Comparison of ENCODE assay signal across 16 cellular contexts in genomic region chr1:9179450-9179849, GRCh38. TPM values are rescaled to one million over a fixed set of nuclear protein-coding genes. Genes with fewer than 3 reads are reported as not detected.
DNase-seq lines count a peak whose midpoint lies in the region; ATAC-seq, FAIRE-seq and TF ChIP-seq lines count a peak whose summit lies in the region.
"Had no signal": no experiment of that assay in that cellular context is flagged by ENCODE, and none has a peak within 500 bp of the region (broad histone marks: within the 10 kb centered on the region; RNA-seq: fewer than 3 reads in every experiment).

No MANE protein-coding gene starts in this region.

- H3K27ac ChIP-seq in HepG2 (ENCODE audit: extremely low read length, insufficient read depth, low read length) (no peak overlapping the region), right lobe of liver (no peak overlapping the region), left lung (peak overlapping the region; percentile 65 to 86)
- H3K27ac ChIP-seq: PC-9 had no signal

- in situ Hi-C loops in HepG2 (cut with HindIII; ENCODE audit: extremely low pct_ligation_motif_present, low pct_unique_long_range_greater_than_20kb) (no loop called here), ACHN (cut with HindIII; ENCODE audit: low pct_ligation_motif_present, low pct_unique_long_range_greater_than_20kb, low sequenced_read_pairs) (no loop called here)

- peak overlapping the region; percentile 88 to 94 (median 92); a peak in 5 of 6 replicates for H3K4me3 ChIP-seq in HepG2 (replicated peaks in 1 of 3; ENCODE audit: insufficient read depth in 1 of 3, low read depth in 2 of 3, low read length in 3 of 3)
- no peak overlapping the region for H3K4me3 ChIP-seq in right lobe of liver
- peak overlapping the region; percentile 81; the same call in 1 of the 2 replicates for H3K4me3 ChIP-seq in WI38 (ENCODE audit: low read depth, low read length)
- H3K4me3 ChIP-seq in left lung, result no peak overlapping the region
- H3K4me3 ChIP-seq: PC-9 had no signal

- peaks cover 6 to 13% (median 8%) of the 10 kb centered on the region in 4 donors for H3K4me1 Mint-ChIP-seq in naive thymus-derived CD8-positive, alpha-beta T cell

- no peaks in the 10 kb centered on the region for H3K9me3 Mint-ChIP-seq in naive thymus-derived CD8-positive, alpha-beta T cell
- H3K9me3 Mint-ChIP-seq: activated naive CD8-positive, alpha-beta T cell treated with anti-CD3 and anti-CD28 coated beads for 36 hours; activated T-cell treated with anti-CD3 and anti-CD28 coated beads, Interleukin-2, amount 50 U/mL, for 24 hours had no signal

- peaks cover 13 to 26% of the 10 kb centered on the region in 2 experiments for H3K36me3 ChIP-seq in HepG2 (replicated peaks in 1 of 2; ENCODE audit: control insufficient read depth in 1 of 2, insufficient read depth in 2 of 2, low read length in 2 of 2)
- H3K36me3 ChIP-seq in right lobe of liver, result no peaks in the 10 kb centered on the region
- H3K36me3 ChIP-seq in left lung, result peaks cover 0 to 6% of the 10 kb centered on the region in 2 donors

- no peak for TF ChIP-seq POLR2A in HepG2 (IDR thresholded peaks at IDR 0.05; ENCODE audit: insufficient read depth in 1 of 2, low read depth in 2 of 2, low read length in 2 of 2)
- TF ChIP-seq POLR2A in right lobe of liver (IDR thresholded peaks at IDR 0.05), result no peak

- intact Hi-C loops in HepG2 (cut with micrococcal nuclease; ENCODE audit: unreplicated experiment), result no loop called here
- intact Hi-C loops in right lobe of liver (cut with DNase I), result no loop called here
- intact Hi-C loops in left lung (cut with DNase I), result no loop called here

- peaks cover 60% of the 10 kb centered on the region for H4K20me1 ChIP-seq in HepG2 (ENCODE audit: insufficient read depth, low read length)

- no peak overlapping the region for H3K4me3 Mint-ChIP-seq in naive thymus-derived CD8-positive, alpha-beta T cell
- H3K4me3 Mint-ChIP-seq: activated naive CD8-positive, alpha-beta T cell treated with anti-CD3 and anti-CD28 coated beads for 36 hours; activated T-cell treated with anti-CD3 and anti-CD28 coated beads, Interleukin-2, amount 50 U/mL, for 24 hours had no signal

- H2AFZ ChIP-seq in HepG2 (ENCODE audit: low read length), result no peak overlapping the region
- H2AFZ ChIP-seq: PC-9 had no signal

- peak overlapping the region; percentile 4; the same call in 1 of the 2 replicates for H3K9ac ChIP-seq in HepG2 (ENCODE audit: insufficient read depth, low read depth, low read length)

- peaks cover 9 to 44% (median 22%) of the 10 kb centered on the region in 5 donors for H3K27me3 Mint-ChIP-seq in naive thymus-derived CD8-positive, alpha-beta T cell

- H3K27ac Mint-ChIP-seq in naive thymus-derived CD8-positive, alpha-beta T cell, result no peak overlapping the region
- H3K27ac Mint-ChIP-seq: activated naive CD8-positive, alpha-beta T cell treated with anti-CD3 and anti-CD28 coated beads for 36 hours; activated T-cell treated with anti-CD3 and anti-CD28 coated beads, Interleukin-2, amount 50 U/mL, for 24 hours had no signal

- no peaks in the 10 kb centered on the region; a peak in 1 of 5 replicates for H3K27me3 ChIP-seq in HepG2 (ENCODE audit: control insufficient read depth in 1 of 2, insufficient read depth in 2 of 2, low read length in 2 of 2)
- no peaks in the 10 kb centered on the region for H3K27me3 ChIP-seq in right lobe of liver
- H3K27me3 ChIP-seq in left lung, result peaks cover 0 to 30% of the 10 kb centered on the region in 2 donors

- DNase-seq in HepG2 (ENCODE audit: low spot score) (no peak), right lobe of liver (no peak), left lung (no peak), ACHN (no peak), NOMO-1 treated with DMSO at 0.1 percent for 48 hours (lab: John Stamatoyannopoulos, UW; ENCODE audit: unreplicated experiment) (no peak)
- DNase-seq in naive thymus-derived CD8-positive, alpha-beta T cell, result no peak
- DNase-seq in activated effector memory CD4-positive, alpha-beta T cell treated with Interleukin-2 at 50 U/mL for 16 hours, result no peak
- DNase-seq: activated CD4-positive, alpha-beta T cell treated with anti-CD3 and anti-CD28 coated beads, Interleukin-2, amount 50 U/mL, for 4 hours; activated naive CD8-positive, alpha-beta T cell treated with anti-CD3 and anti-CD28 coated beads for 36 hours; activated T-cell treated with anti-CD3 and anti-CD28 coated beads, Interleukin-2, amount 50 U/mL, for 24 hours; COR-L47; effector memory CD4-positive, alpha-beta T cell; stimulated activated naive CD4-positive, alpha-beta T cell treated with Interleukin-2 at 50 U/mL for 16 hours had no signal

- FAIRE-seq in HepG2 (lab: Jason Lieb, UNC), result no peak
- FAIRE-seq: TTC549 had no signal

- peaks cover 78% of the 10 kb centered on the region for H3K79me2 ChIP-seq in HepG2 (ENCODE audit: insufficient read depth, low read length)

- no peak for TF ChIP-seq CTCF in HepG2 (CRISPR knock-in tag; IDR thresholded peaks at IDR 0.05)
- TF ChIP-seq CTCF in right lobe of liver (IDR thresholded peaks at IDR 0.05), result no peak
- TF ChIP-seq CTCF in WI38 (IDR thresholded peaks at IDR 0.05; ENCODE audit: low read depth, low read length), result no peak
- no peak for TF ChIP-seq CTCF in left lung (IDR thresholded peaks at IDR 0.05)

- POLR2A ChIA-PET in HepG2 (lab: Yijun Ruan, JAX), result interaction anchor here (0.9 to 2.1 kb wide), 10 partner anchors 15 to 71 kb away, joined by 3 to 22 read pairs (median 5); partner anchors contain the start of gene H6PD
- POLR2A ChIA-PET in naive thymus-derived CD8-positive, alpha-beta T cell (lab: Charles Lee), result interaction anchor here (0.7 kb wide), 1 partner anchor 76 kb away, joined by 3 read pairs; no protein-coding TSS in a partner anchor

- CTCF ChIA-PET in HepG2 (lab: Yijun Ruan, JAX; ENCODE audit: low intra/inter-chr PET ratio, low total read pairs), result no interaction called here

- 80% methylated on average over 5 of the region's 5 CpGs for WGBS in HepG2 (ENCODE audit: low lambda C conversion rate)
- WGBS in right lobe of liver (ENCODE audit: insufficient coverage, low coverage, low lambda C conversion rate, missing lambda C conversion rate), result 48% methylated on average over 4 of the region's 5 CpGs

- H3K4me2 ChIP-seq in HepG2 (ENCODE audit: low read depth, low read length), result peak overlapping the region; percentile 90
- H3K4me2 ChIP-seq: PC-9 had no signal

- H3K9me3 ChIP-seq in HepG2 (ENCODE audit: low read length) (no peaks in the 10 kb centered on the region), right lobe of liver (no peaks in the 10 kb centered on the region), left lung (no peaks in the 10 kb centered on the region)

- no peaks in the 10 kb centered on the region for H3K36me3 Mint-ChIP-seq in naive thymus-derived CD8-positive, alpha-beta T cell
- H3K36me3 Mint-ChIP-seq: activated naive CD8-positive, alpha-beta T cell treated with anti-CD3 and anti-CD28 coated beads for 36 hours had no signal

- no TSS peak for BruUV-seq in HepG2 (replicated peaks; lab: Mats Ljungman, UMichigan)

- ATAC-seq in HepG2 (no peak), right lobe of liver (no peak), left lung (no peak)
- no peak for ATAC-seq in naive thymus-derived CD8-positive, alpha-beta T cell

- TF ChIP-seq RAD21 in HepG2 (CRISPR knock-in tag; IDR thresholded peaks at IDR 0.05), result no peak

- TF ChIP-seq EP300 in HepG2 (IDR thresholded peaks at IDR 0.05; ENCODE audit: low read depth in 2 of 2, low read length in 2 of 2) (no peak), HepG2 (CRISPR knock-in tag; IDR thresholded peaks at IDR 0.05; ENCODE audit: borderline replicate concordance) (no peak)

- H3K4me1 ChIP-seq in HepG2 (ENCODE audit: insufficient read depth, low read length) (peaks cover 74% of the 10 kb centered on the region), right lobe of liver (no peaks in the 10 kb centered on the region), left lung (peaks cover 13 to 53% of the 10 kb centered on the region in 2 donors)

RNA-seq across cellular contexts. Expression of gene GPR157, which starts 50.5 kb away (rescaled TPM):
- total RNA-seq in HepG2 (2016; rRNA removed; fragmentation: Illumina TruSeq; extraction: Trizol) (8.4 and 10.1 TPM in 2 replicates), right lobe of liver (10 to 100 TPM in 1 of 6 experiments, 1 to 10 TPM in 5; 5.6 to 12.5 (median 7.0) TPM), left lung (10 to 100 TPM; 18.8 to 23.0 TPM)
- total RNA-seq in HepG2 (2016; cell fraction: cytosol; rRNA removed; fragmentation: Illumina TruSeq; extraction: Trizol; ENCODE audit: low read depth), result 4.0 and 7.1 TPM in 2 replicates
- 10.7 and 12.8 TPM in 2 replicates for total RNA-seq in HepG2 (2016; cell fraction: insoluble cytoplasmic fraction; rRNA removed; fragmentation: Illumina TruSeq; extraction: Trizol)
- 13.0 and 14.9 TPM in 2 replicates for total RNA-seq in HepG2 (2016; cell fraction: membrane; rRNA removed; fragmentation: Illumina TruSeq; extraction: Trizol)
- total RNA-seq in HepG2 (2016; cell fraction: nucleus; rRNA removed; fragmentation: Illumina TruSeq; extraction: Trizol), result 7.1 and 10.0 TPM in 2 replicates
- 19.2 and 23.3 TPM in 2 replicates for polyA plus RNA-seq in HepG2 (2011; rRNA removed)
- 14.2 and 15.0 TPM in 2 replicates for polyA plus RNA-seq in HepG2 (2011; cell fraction: cytosol; rRNA removed)
- 29.1 and 30.4 TPM in 2 replicates for polyA plus RNA-seq in HepG2 (2011; cell fraction: nucleus; rRNA removed)
- 25.2 and 25.3 TPM in 2 replicates for polyA plus RNA-seq in HepG2 (2012)
- 1.7 and 2.0 TPM in 2 replicates for polyA plus RNA-seq in HepG2 (2016; cell fraction: cytosol; fragmentation: Illumina TruSeq; extraction: Trizol; ENCODE audit: low read depth)
- 4.3 and 5.8 TPM in 2 replicates for polyA plus RNA-seq in HepG2 (2016; cell fraction: insoluble cytoplasmic fraction; fragmentation: Illumina TruSeq; extraction: Trizol; ENCODE audit: low read depth)
- polyA plus RNA-seq in HepG2 (2016; cell fraction: membrane; fragmentation: Illumina TruSeq; extraction: Trizol; ENCODE audit: low read depth), result 3.8 and 6.3 TPM in 2 replicates
- polyA plus RNA-seq in HepG2 (2016; cell fraction: nucleus; fragmentation: Illumina TruSeq; extraction: Trizol; ENCODE audit: insufficient read depth, low read depth), result 8.1 and 9.9 TPM in 2 replicates
- polyA minus RNA-seq in HepG2 (2011; rRNA and poly(A)+ RNA removed; ENCODE audit: low replicate concordance), result 23.1 and 157 TPM in 2 replicates
- 37.5 and 50.2 TPM in 2 replicates for polyA minus RNA-seq in HepG2 (2011; cell fraction: cytosol; rRNA and poly(A)+ RNA removed)
- polyA minus RNA-seq in HepG2 (2011; cell fraction: nucleus; rRNA and poly(A)+ RNA removed), result 18.6 and 22.3 TPM in 2 replicates
- 1 to 10 TPM; 5.4 to 5.6 TPM for total RNA-seq in naive thymus-derived CD8-positive, alpha-beta T cell
- 1 to 10 TPM in 2 of 3 donors, under 1 TPM in 1; 0.56 to 3.1 (median 1.6) TPM for polyA plus RNA-seq in naive thymus-derived CD8-positive, alpha-beta T cell

RNA-seq across cellular contexts. Expression of gene H6PD, which starts 55.1 kb away (rescaled TPM):
- total RNA-seq in HepG2 (2016; rRNA removed; fragmentation: Illumina TruSeq; extraction: Trizol) (6.3 and 9.3 TPM in 2 replicates), right lobe of liver (100 to 1,000 TPM; 102 to 158 (median 120) TPM), left lung (10 to 100 TPM; 33.0 to 42.6 TPM)
- total RNA-seq in HepG2 (2016; cell fraction: cytosol; rRNA removed; fragmentation: Illumina TruSeq; extraction: Trizol; ENCODE audit: low read depth), result 0.79 and 0.81 TPM in 2 replicates
- total RNA-seq in HepG2 (2016; cell fraction: insoluble cytoplasmic fraction; rRNA removed; fragmentation: Illumina TruSeq; extraction: Trizol), result 5.4 and 9.4 TPM in 2 replicates
- 2.5 TPM in 2 replicates for total RNA-seq in HepG2 (2016; cell fraction: membrane; rRNA removed; fragmentation: Illumina TruSeq; extraction: Trizol)
- 10.0 and 12.1 TPM in 2 replicates for total RNA-seq in HepG2 (2016; cell fraction: nucleus; rRNA removed; fragmentation: Illumina TruSeq; extraction: Trizol)
- polyA plus RNA-seq in HepG2 (2011; rRNA removed), result 14.1 and 21.5 TPM in 2 replicates
- 13.3 and 14.5 TPM in 2 replicates for polyA plus RNA-seq in HepG2 (2011; cell fraction: cytosol; rRNA removed)
- polyA plus RNA-seq in HepG2 (2011; cell fraction: nucleus; rRNA removed), result 26.3 and 26.5 TPM in 2 replicates
- 10.8 and 11.1 TPM in 2 replicates for polyA plus RNA-seq in HepG2 (2012)
- 0.36 TPM in 2 replicates for polyA plus RNA-seq in HepG2 (2016; cell fraction: cytosol; fragmentation: Illumina TruSeq; extraction: Trizol; ENCODE audit: low read depth)
- 4.2 and 4.6 TPM in 2 replicates for polyA plus RNA-seq in HepG2 (2016; cell fraction: insoluble cytoplasmic fraction; fragmentation: Illumina TruSeq; extraction: Trizol; ENCODE audit: low read depth)
- 0.93 and 0.94 TPM in 2 replicates for polyA plus RNA-seq in HepG2 (2016; cell fraction: membrane; fragmentation: Illumina TruSeq; extraction: Trizol; ENCODE audit: low read depth)
- 15.4 and 16.8 TPM in 2 replicates for polyA plus RNA-seq in HepG2 (2016; cell fraction: nucleus; fragmentation: Illumina TruSeq; extraction: Trizol; ENCODE audit: insufficient read depth, low read depth)
- 2.9 and 31.0 TPM in 2 replicates for polyA minus RNA-seq in HepG2 (2011; rRNA and poly(A)+ RNA removed; ENCODE audit: low replicate concordance)
- polyA minus RNA-seq in HepG2 (2011; cell fraction: cytosol; rRNA and poly(A)+ RNA removed), result 14.3 and 18.7 TPM in 2 replicates
- polyA minus RNA-seq in HepG2 (2011; cell fraction: nucleus; rRNA and poly(A)+ RNA removed), result 7.9 and 11.3 TPM in 2 replicates
- total RNA-seq in naive thymus-derived CD8-positive, alpha-beta T cell, result 10 to 100 TPM; 18.7 to 18.9 TPM
- 10 to 100 TPM in 2 of 3 donors, 1 to 10 TPM in 1; 8.5 to 14.9 (median 11.0) TPM for polyA plus RNA-seq in naive thymus-derived CD8-positive, alpha-beta T cell

Comparison
In these comparisons a context has a peak if more than half of its experiments do, and no peak if none do; other contexts are left out.
1. H3K4me3 ChIP-seq: peak in HepG2 (3 of 3) and WI38 (single experiment); none in right lobe of liver (0 of 3) and left lung (0 of 2).
2. H3K27ac ChIP-seq: peak in left lung (2 of 2); none in HepG2 (single experiment) and right lobe of liver (0 of 3).